2 cellular contexts compared by ENCODE assay signal in the genomic region with DNA sequence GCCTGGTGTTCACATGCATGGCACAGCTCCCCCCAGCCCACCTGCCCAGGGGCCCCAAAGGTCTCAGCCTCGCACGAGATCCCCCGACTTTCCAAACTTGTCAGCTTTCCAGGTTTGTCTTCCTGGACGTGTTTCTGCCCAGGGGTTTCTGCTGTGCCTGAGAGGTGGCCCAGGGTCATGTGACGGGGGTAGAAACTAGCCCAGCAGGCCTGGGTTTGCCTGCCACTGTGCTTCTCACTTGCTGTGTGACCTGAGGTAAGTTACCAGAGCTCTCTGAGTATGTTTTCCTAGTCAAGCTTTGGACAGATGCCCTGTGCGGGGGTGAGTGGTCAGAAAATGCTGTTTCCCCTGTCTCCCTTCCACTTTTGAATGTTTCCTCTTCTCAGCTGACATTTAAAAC.
TF ChIP-seq lines count a peak whose summit lies in the region.

No MANE protein-coding gene starts in this region.

TF ChIP-seq in HepG2, 621 proteins besides CTCF, POLR2A, EP300 and RAD21:
- no peak for TF ChIP-seq HNF4G (IDR thresholded peaks at IDR 0.05; ENCODE audit: borderline replicate concordance, low read depth, low read length)
- no peak for TF ChIP-seq HNF4G (CRISPR knock-in tag; IDR thresholded peaks at IDR 0.05; ENCODE audit: borderline replicate concordance, low read depth)
- TF ChIP-seq ADNP (CRISPR knock-in tag; IDR thresholded peaks at IDR 0.05): no peak
- peak; percentile 56; the same call in 1 of the 2 replicates for TF ChIP-seq ZNF768 (CRISPR knock-in tag; IDR thresholded peaks at IDR 0.05)
- TF ChIP-seq ZFP90 (CRISPR knock-in tag; IDR thresholded peaks at IDR 0.05; ENCODE audit: borderline replicate concordance): no peak
- TF ChIP-seq, protein P1, sequence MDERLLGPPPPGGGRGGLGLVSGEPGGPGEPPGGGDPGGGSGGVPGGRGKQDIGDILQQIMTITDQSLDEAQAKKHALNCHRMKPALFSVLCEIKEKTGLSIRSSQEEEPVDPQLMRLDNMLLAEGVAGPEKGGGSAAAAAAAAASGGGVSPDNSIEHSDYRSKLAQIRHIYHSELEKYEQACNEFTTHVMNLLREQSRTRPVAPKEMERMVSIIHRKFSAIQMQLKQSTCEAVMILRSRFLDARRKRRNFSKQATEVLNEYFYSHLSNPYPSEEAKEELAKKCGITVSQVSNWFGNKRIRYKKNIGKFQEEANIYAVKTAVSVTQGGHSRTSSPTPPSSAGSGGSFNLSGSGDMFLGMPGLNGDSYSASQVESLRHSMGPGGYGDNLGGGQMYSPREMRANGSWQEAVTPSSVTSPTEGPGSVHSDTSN (CRISPR knock-in tag; IDR thresholded peaks at IDR 0.05): no peak
TF ChIP-seq in HepG2: peak in this region for 1.

TF ChIP-seq in WTC11, 78 proteins besides CTCF, POLR2A, EP300 and RAD21:
- TF ChIP-seq, protein P2, sequence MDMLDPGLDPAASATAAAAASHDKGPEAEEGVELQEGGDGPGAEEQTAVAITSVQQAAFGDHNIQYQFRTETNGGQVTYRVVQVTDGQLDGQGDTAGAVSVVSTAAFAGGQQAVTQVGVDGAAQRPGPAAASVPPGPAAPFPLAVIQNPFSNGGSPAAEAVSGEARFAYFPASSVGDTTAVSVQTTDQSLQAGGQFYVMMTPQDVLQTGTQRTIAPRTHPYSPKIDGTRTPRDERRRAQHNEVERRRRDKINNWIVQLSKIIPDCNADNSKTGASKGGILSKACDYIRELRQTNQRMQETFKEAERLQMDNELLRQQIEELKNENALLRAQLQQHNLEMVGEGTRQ (CRISPR knock-in tag; IDR thresholded peaks at IDR 0.05): peak; percentile 52; the same call in 1 of the 2 replicates
- TF ChIP-seq ATF2 (CRISPR knock-in tag; IDR thresholded peaks at IDR 0.05; ENCODE audit: borderline replicate concordance, low read depth) (no peak), CREB1 (CRISPR knock-in tag; IDR thresholded peaks at IDR 0.05) (no peak)
- TF ChIP-seq, protein P3, sequence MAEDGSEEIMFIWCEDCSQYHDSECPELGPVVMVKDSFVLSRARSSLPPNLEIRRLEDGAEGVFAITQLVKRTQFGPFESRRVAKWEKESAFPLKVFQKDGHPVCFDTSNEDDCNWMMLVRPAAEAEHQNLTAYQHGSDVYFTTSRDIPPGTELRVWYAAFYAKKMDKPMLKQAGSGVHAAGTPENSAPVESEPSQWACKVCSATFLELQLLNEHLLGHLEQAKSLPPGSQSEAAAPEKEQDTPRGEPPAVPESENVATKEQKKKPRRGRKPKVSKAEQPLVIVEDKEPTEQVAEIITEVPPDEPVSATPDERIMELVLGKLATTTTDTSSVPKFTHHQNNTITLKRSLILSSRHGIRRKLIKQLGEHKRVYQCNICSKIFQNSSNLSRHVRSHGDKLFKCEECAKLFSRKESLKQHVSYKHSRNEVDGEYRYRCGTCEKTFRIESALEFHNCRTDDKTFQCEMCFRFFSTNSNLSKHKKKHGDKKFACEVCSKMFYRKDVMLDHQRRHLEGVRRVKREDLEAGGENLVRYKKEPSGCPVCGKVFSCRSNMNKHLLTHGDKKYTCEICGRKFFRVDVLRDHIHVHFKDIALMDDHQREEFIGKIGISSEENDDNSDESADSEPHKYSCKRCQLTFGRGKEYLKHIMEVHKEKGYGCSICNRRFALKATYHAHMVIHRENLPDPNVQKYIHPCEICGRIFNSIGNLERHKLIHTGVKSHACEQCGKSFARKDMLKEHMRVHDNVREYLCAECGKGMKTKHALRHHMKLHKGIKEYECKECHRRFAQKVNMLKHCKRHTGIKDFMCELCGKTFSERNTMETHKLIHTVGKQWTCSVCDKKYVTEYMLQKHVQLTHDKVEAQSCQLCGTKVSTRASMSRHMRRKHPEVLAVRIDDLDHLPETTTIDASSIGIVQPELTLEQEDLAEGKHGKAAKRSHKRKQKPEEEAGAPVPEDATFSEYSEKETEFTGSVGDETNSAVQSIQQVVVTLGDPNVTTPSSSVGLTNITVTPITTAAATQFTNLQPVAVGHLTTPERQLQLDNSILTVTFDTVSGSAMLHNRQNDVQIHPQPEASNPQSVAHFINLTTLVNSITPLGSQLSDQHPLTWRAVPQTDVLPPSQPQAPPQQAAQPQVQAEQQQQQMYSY (CRISPR knock-in tag; IDR thresholded peaks at IDR 0.05): no peak
TF ChIP-seq in WTC11: peak in this region for 1.
